In genomic region chr4:161143375-161143774, GRCh38 we compare ENCODE assay signal across 2 cellular contexts.
A peak's percentile ranks its signal among the peaks of the same experiment; 100 is the strongest.
TF ChIP-seq lines count a peak whose summit lies in the region.

No MANE protein-coding gene starts in this region.

TF ChIP-seq in liver, 16 proteins besides CTCF, POLR2A, EP300 and RAD21 (continued from another document):
- TF ChIP-seq YY1 (IDR thresholded peaks at IDR 0.05) (no peak), RXRA (IDR thresholded peaks at IDR 0.05) (peak; percentile 50 to 54), REST (IDR thresholded peaks at IDR 0.05) (no peak), HNF4A (conservative IDR thresholded peaks at IDR 0.05) (peak; percentile 70 to 71), ATF3 (IDR thresholded peaks at IDR 0.05) (no peak)

TF ChIP-seq in HepG2, 621 proteins besides CTCF, POLR2A, EP300 and RAD21 (continued from another document):
- TF ChIP-seq THRA (CRISPR knock-in tag; IDR thresholded peaks at IDR 0.05; ENCODE audit: borderline replicate concordance) (no peak), ZNF879 (CRISPR knock-in tag; IDR thresholded peaks at IDR 0.05) (no peak), TBX2 (CRISPR knock-in tag; IDR thresholded peaks at IDR 0.05; ENCODE audit: borderline replicate concordance) (no peak), HNRNPK (IDR thresholded peaks at IDR 0.05; ENCODE audit: low read depth, low read length, poor library complexity, severe bottlenecking) (no peak), TSC22D2 (CRISPR knock-in tag; IDR thresholded peaks at IDR 0.05; ENCODE audit: borderline replicate concordance) (no peak), TOPORS (CRISPR knock-in tag; IDR thresholded peaks at IDR 0.05) (no peak), REXO4 (CRISPR knock-in tag; IDR thresholded peaks at IDR 0.05; ENCODE audit: borderline replicate concordance) (no peak), THAP8 (CRISPR knock-in tag; IDR thresholded peaks at IDR 0.05; ENCODE audit: borderline replicate concordance) (no peak), ZNF660 (CRISPR knock-in tag; IDR thresholded peaks at IDR 0.05; ENCODE audit: borderline replicate concordance, low read depth) (no peak), ZFP62 (CRISPR knock-in tag; IDR thresholded peaks at IDR 0.05) (no peak), SPEN (CRISPR knock-in tag; IDR thresholded peaks at IDR 0.05; ENCODE audit: low read depth) (no peak), CREM (IDR thresholded peaks at IDR 0.05) (no peak), CREM (CRISPR knock-in tag; IDR thresholded peaks at IDR 0.05) (no peak), TMF1 (CRISPR knock-in tag; IDR thresholded peaks at IDR 0.05; ENCODE audit: low read depth) (no peak)
